ENCODE assay signal across 26 cellular contexts in genomic region chr2:64591188-64591587, GRCh38.
A peak's percentile ranks its signal among the peaks of the same experiment; 100 is the strongest.
DNase-seq lines count a peak whose midpoint lies in the region; ATAC-seq and TF ChIP-seq lines count a peak whose summit lies in the region.
"Had no signal": no experiment of that assay in that cellular context is flagged by ENCODE, and none has a peak within 500 bp of the region (broad histone marks: within the 10 kb centered on the region; RNA-seq: fewer than 3 reads in every experiment).

No MANE protein-coding gene starts in this region.

- ATAC-seq in activated CD4-positive, alpha-beta T cell treated with anti-CD3 and anti-CD28 coated beads for 36 hours: peak; percentile 57
- peak; percentile 60 for ATAC-seq in HG02610 (IDR thresholded peaks at IDR 0.05; ENCODE audit: unreplicated experiment)
- ATAC-seq in esophagus mucosa: peak; percentile 3
- no peak for ATAC-seq in stimulated activated memory B cell treated with anti-CD40 and anti-IgM and Interleukin-4, amounts not matched to agents 10 μg/mL and 1 μg/mL and 100 μg/mL, for 72 hours
- ATAC-seq in HG03108 (IDR thresholded peaks at IDR 0.05; ENCODE audit: unreplicated experiment): no peak
- ATAC-seq: right lobe of liver had no signal

- H3K27me3 Mint-ChIP-seq in activated CD4-positive, alpha-beta T cell treated with anti-CD3 and anti-CD28 coated beads for 36 hours: no peaks in the 10 kb centered on the region
- H3K27me3 Mint-ChIP-seq in stimulated activated memory B cell treated with anti-CD40 and anti-IgM and Interleukin-4, amounts not matched to agents 10 μg/mL and 1 μg/mL and 100 μg/mL, for 72 hours: no peaks in the 10 kb centered on the region
- no peaks in the 10 kb centered on the region for H3K27me3 Mint-ChIP-seq in endodermal cell (ENCODE audit: insufficient read depth)
- H3K27me3 Mint-ChIP-seq: activated CD4-positive, alpha-beta T cell treated with anti-CD3 and anti-CD28 coated beads, Interleukin-2, amount 10 ng/mL, durations not matched to agents 7 days and 5 days; naive B cell; progenitor cell of endocrine pancreas had no signal

- H3K27ac Mint-ChIP-seq in activated CD4-positive, alpha-beta T cell treated with anti-CD3 and anti-CD28 coated beads for 36 hours: no peak overlapping the region
- H3K27ac Mint-ChIP-seq in stimulated activated memory B cell treated with anti-CD40 and anti-IgM and Interleukin-4, amounts not matched to agents 10 μg/mL and 1 μg/mL and 100 μg/mL, for 72 hours: peak overlapping the region; percentile 70
- no peak overlapping the region for H3K27ac Mint-ChIP-seq in endodermal cell
- H3K27ac Mint-ChIP-seq: activated CD4-positive, alpha-beta T cell treated with anti-CD3 and anti-CD28 coated beads, Interleukin-2, amount 10 ng/mL, durations not matched to agents 7 days and 5 days; progenitor cell of endocrine pancreas had no signal

- peaks cover 31% of the 10 kb centered on the region for H3K4me1 Mint-ChIP-seq in activated CD4-positive, alpha-beta T cell treated with anti-CD3 and anti-CD28 coated beads for 36 hours
- H3K4me1 Mint-ChIP-seq in stimulated activated memory B cell treated with anti-CD40 and anti-IgM and Interleukin-4, amounts not matched to agents 10 μg/mL and 1 μg/mL and 100 μg/mL, for 72 hours: peaks cover 21% of the 10 kb centered on the region
- H3K4me1 Mint-ChIP-seq in endodermal cell: no peaks in the 10 kb centered on the region

- no peak overlapping the region for H3K4me3 ChIP-seq in endodermal cell (ENCODE audit: low read length)
- H3K4me3 ChIP-seq: cardiac muscle cell, left ventricle myocardium inferior, right lobe of liver, spleen, upper lobe of left lung had no signal

- H3K9me3 Mint-ChIP-seq in activated CD4-positive, alpha-beta T cell treated with anti-CD3 and anti-CD28 coated beads for 36 hours (ENCODE audit: low read depth): no peaks in the 10 kb centered on the region
- H3K9me3 Mint-ChIP-seq in stimulated activated memory B cell treated with anti-CD40 and anti-IgM and Interleukin-4, amounts not matched to agents 10 μg/mL and 1 μg/mL and 100 μg/mL, for 72 hours: no peaks in the 10 kb centered on the region
- no peaks in the 10 kb centered on the region for H3K9me3 Mint-ChIP-seq in endodermal cell
- H3K9me3 Mint-ChIP-seq: activated CD4-positive, alpha-beta T cell treated with anti-CD3 and anti-CD28 coated beads, Interleukin-2, amount 10 ng/mL, durations not matched to agents 7 days and 5 days; naive B cell had no signal

- no peak for DNase-seq in activated CD4-positive, alpha-beta T cell treated with anti-CD3 and anti-CD28 coated beads for 36 hours
- no peak for DNase-seq in activated CD4-positive, alpha-beta T cell treated with anti-CD3 and anti-CD28 coated beads for 1 hour
- DNase-seq in GM13977 (ENCODE audit: low spot score): no peak
- DNase-seq in endodermal cell: no peak
- DNase-seq: activated CD4-positive, alpha-beta T cell treated with anti-CD3 and anti-CD28 coated beads, Interleukin-2, amount 10 ng/mL, durations not matched to agents 7 days and 5 days; C1 segment of cervical spinal cord; Calu3; DMS79; left ventricle myocardium inferior; midbrain; naive B cell; NCI-H1092; NCI-H187; NCI-H446 treated with DMSO at 0.1 percent for 48 hours; right lobe of liver; spleen; stimulated activated CD4-positive, alpha-beta T cell treated with anti-CD3 and anti-CD28 coated beads, Interleukin-2, amount 100 ng/mL, for 24 hours; upper lobe of left lung had no signal

- no peak overlapping the region for H3K9ac ChIP-seq in endodermal cell (ENCODE audit: extremely low read depth, low read length, poor library complexity, severe bottlenecking)

- H3K4me3 Mint-ChIP-seq in activated CD4-positive, alpha-beta T cell treated with anti-CD3 and anti-CD28 coated beads for 36 hours: no peak overlapping the region
- H3K4me3 Mint-ChIP-seq in stimulated activated memory B cell treated with anti-CD40 and anti-IgM and Interleukin-4, amounts not matched to agents 10 μg/mL and 1 μg/mL and 100 μg/mL, for 72 hours: no peak overlapping the region
- no peak overlapping the region for H3K4me3 Mint-ChIP-seq in endodermal cell
- H3K4me3 Mint-ChIP-seq: activated CD4-positive, alpha-beta T cell treated with anti-CD3 and anti-CD28 coated beads, Interleukin-2, amount 10 ng/mL, durations not matched to agents 7 days and 5 days; naive B cell had no signal

- peaks cover 39% of the 10 kb centered on the region for H3K36me3 ChIP-seq in endodermal cell (ENCODE audit: control insufficient read depth, insufficient read depth, low read length)

- no peak overlapping the region for H3K27ac ChIP-seq in endodermal cell (ENCODE audit: low read depth, low read length)
- H3K27ac ChIP-seq: 22Rv1, cardiac muscle cell, left ventricle myocardium inferior, right lobe of liver, spleen, upper lobe of left lung, VCaP had no signal

- POLR2A ChIA-PET in activated CD4-positive, alpha-beta T cell treated with anti-CD3 and anti-CD28 coated beads for 36 hours (lab: Charles Lee): no interaction called here

- H3K4me1 ChIP-seq in endodermal cell (ENCODE audit: control insufficient read depth, insufficient read depth, low read length): no peaks in the 10 kb centered on the region

- TF ChIP-seq CTCF in GM13977 (IDR thresholded peaks at IDR 0.05; ENCODE audit: extremely low read depth, insufficient read depth, missing control alignments): no peak
- no peak for TF ChIP-seq CTCF in endodermal cell (conservative IDR thresholded peaks at IDR 0.05)

- peaks cover 28% of the 10 kb centered on the region for H3K36me3 Mint-ChIP-seq in activated CD4-positive, alpha-beta T cell treated with anti-CD3 and anti-CD28 coated beads for 36 hours (ENCODE audit: low read depth)
- H3K36me3 Mint-ChIP-seq in stimulated activated memory B cell treated with anti-CD40 and anti-IgM and Interleukin-4, amounts not matched to agents 10 μg/mL and 1 μg/mL and 100 μg/mL, for 72 hours: peaks cover 49% of the 10 kb centered on the region
- peaks cover 5% of the 10 kb centered on the region for H3K36me3 Mint-ChIP-seq in endodermal cell (ENCODE audit: low read depth)

- 89 to 94% methylated on average over 2 to 4 of the region's 4 CpGs for WGBS in endodermal cell (ENCODE audit: insufficient coverage in 1 of 2, insufficient read length in 1 of 2), 2 experiments

- H3K9me3 ChIP-seq in endodermal cell (ENCODE audit: control insufficient read depth, low read length): no peaks in the 10 kb centered on the region
- H3K9me3 ChIP-seq: left ventricle myocardium inferior, right lobe of liver, spleen, upper lobe of left lung had no signal

- no peaks in the 10 kb centered on the region for H3K27me3 ChIP-seq in endodermal cell (ENCODE audit: control insufficient read depth, insufficient read depth, low read length, poor library complexity, severe bottlenecking)
- H3K27me3 ChIP-seq: cardiac muscle cell, right lobe of liver, spleen, upper lobe of left lung had no signal

- in situ Hi-C loops in GM13977 (cut with MboI; ENCODE audit: low pct_unique_long_range_greater_than_20kb, low sequenced_read_pairs, unreplicated experiment): loop anchor here (10.0 to 25.0 kb wide), 2 partner anchors 274 to 446 kb away; no protein-coding TSS in a partner anchor

- intact Hi-C loops in activated CD4-positive, alpha-beta T cell treated with anti-CD3 and anti-CD28 coated beads for 36 hours (cut with DNase I, micrococcal nuclease): no loop called here

- CTCF ChIA-PET in activated CD4-positive, alpha-beta T cell treated with anti-CD3 and anti-CD28 coated beads for 36 hours (lab: Charles Lee): interaction anchor here (0.9 to 1.7 kb wide), 4 partner anchors 15 to 60 kb away, joined by 3 to 12 read pairs (median 3); no protein-coding TSS in a partner anchor

Comparison
In these comparisons a context has a peak if more than half of its experiments do, and no peak if none do; other contexts are left out.
1. ATAC-seq: peak in activated CD4-positive, alpha-beta T cell treated with anti-CD3 and anti-CD28 coated beads for 36 hours (single experiment), HG02610 (single experiment) and esophagus mucosa (single experiment); none in stimulated activated memory B cell treated with anti-CD40 and anti-IgM and Interleukin-4, amounts not matched to agents 10 μg/mL and 1 μg/mL and 100 μg/mL, for 72 hours (single experiment) and HG03108 (single experiment).